In genomic region chr6:347232-347631, GRCh38 we compare ENCODE assay signal across 13 cellular contexts. TPM values are rescaled to one million over a fixed set of nuclear protein-coding genes. Genes with fewer than 3 reads are reported as not detected.
A peak's percentile ranks its signal among the peaks of the same experiment; 100 is the strongest.
DNase-seq lines count a peak whose midpoint lies in the region; ATAC-seq and TF ChIP-seq lines count a peak whose summit lies in the region.
"Had no signal": no experiment of that assay in that cellular context is flagged by ENCODE, and none has a peak within 500 bp of the region (broad histone marks: within the 10 kb centered on the region; RNA-seq: fewer than 3 reads in every experiment).

No MANE protein-coding gene starts in this region.

- in situ Hi-C loops in GM13976 (cut with MboI; ENCODE audit: low sequenced_read_pairs, unreplicated experiment): no loop called here

- H3K27me3 Mint-ChIP-seq in immature natural killer cell (ENCODE audit: low read depth in 3 of 3): peaks cover under 1 to 3% (median 2%) of the 10 kb centered on the region in 3 donors

- ATAC-seq in GM19463 (IDR thresholded peaks at IDR 0.05; ENCODE audit: unreplicated experiment) (peak; percentile 78), HG02885 (IDR thresholded peaks at IDR 0.05; ENCODE audit: poor library complexity, unreplicated experiment) (peak; percentile 80), HG03575 (IDR thresholded peaks at IDR 0.05; ENCODE audit: extremely low read depth, insufficient number of reproducible peaks, low FRiP score, unreplicated experiment) (peak; percentile 80)

- H3K27ac ChIP-seq in adrenal gland: no peak overlapping the region
- H3K27ac ChIP-seq: vagina, WERI-Rb-1 had no signal

- intact Hi-C loops in adrenal gland (cut with DNase I): no loop called here

- no peaks in the 10 kb centered on the region for H3K9me3 ChIP-seq in adrenal gland (replicated peaks in 1 of 3)
- H3K9me3 ChIP-seq: vagina had no signal

- no peak overlapping the region for H3K27ac Mint-ChIP-seq in immature natural killer cell

- H3K4me1 ChIP-seq in adrenal gland (replicated peaks in 1 of 2): no peaks in the 10 kb centered on the region
- H3K4me1 ChIP-seq: vagina had no signal

- H3K36me3 ChIP-seq in adrenal gland (replicated peaks in 1 of 2): peaks cover 0 to 10% of the 10 kb centered on the region in 2 donors

- no peak for TF ChIP-seq POLR2A in adrenal gland (IDR thresholded peaks at IDR 0.05)

- peak; percentile 79 for DNase-seq in GM13976 (ENCODE audit: low spot score)
- DNase-seq in activated CD4-positive, alpha-beta T cell treated with anti-CD3 and anti-CD28 coated beads for 1 hour: no peak
- no peak for DNase-seq in adrenal gland
- DNase-seq in immature natural killer cell: no peak
- DNase-seq in NCI-H82 treated with DMSO at 0.1 percent for 48 hours (lab: John Stamatoyannopoulos, UW; ENCODE audit: unreplicated experiment): no peak
- DNase-seq: activated effector memory CD4-positive, alpha-beta T cell treated with Interleukin-2 at 50 U/mL for 16 hours; central memory CD4-positive, alpha-beta T cell; WERI-Rb-1 had no signal

- peaks cover 29 to 56% (median 46%) of the 10 kb centered on the region in 3 donors for H3K36me3 Mint-ChIP-seq in immature natural killer cell

- WGBS in adrenal gland, 4 donors: 86 to 91% (median 87%) methylated on average over 4 of the region's 4 CpGs

- TF ChIP-seq CTCF in GM13976 (IDR thresholded peaks at IDR 0.05; ENCODE audit: borderline replicate concordance, control extremely low read depth, extremely low read depth, insufficient read depth, missing control alignments) (no peak), adrenal gland (IDR thresholded peaks at IDR 0.05) (no peak)

- peaks cover 0 to 3% (median 0%) of the 10 kb centered on the region in 6 donors for H3K9me3 Mint-ChIP-seq in immature natural killer cell

- no peaks in the 10 kb centered on the region for H3K27me3 ChIP-seq in adrenal gland
- H3K27me3 ChIP-seq: vagina had no signal

- no peak overlapping the region for H3K4me3 ChIP-seq in adrenal gland
- H3K4me3 ChIP-seq: vagina had no signal

- H3K4me1 Mint-ChIP-seq in immature natural killer cell: peaks cover 5 to 15% of the 10 kb centered on the region in 2 donors

- H3K4me3 Mint-ChIP-seq in immature natural killer cell: no peak overlapping the region

RNA-seq across cellular contexts. Expression of gene IRF4, which starts 44.3 kb away (rescaled TPM):
- total RNA-seq in adrenal gland: 1 to 10 TPM in 3 of 8 donors, under 1 TPM in 4, not detected in 1; 0.30 to 1.5 (median 0.71) TPM
- polyA plus RNA-seq in adrenal gland (under 1 TPM; 0.17 to 0.72 (median 0.48) TPM), immature natural killer cell (under 1 TPM; 0.41 to 0.98 (median 0.51) TPM)
- polyA plus RNA-seq: AG04450 had no signal

RNA-seq across cellular contexts. Expression of gene DUSP22, which starts 54.9 kb away (rescaled TPM):
- 10 to 100 TPM; 23.4 to 39.3 (median 34.3) TPM for total RNA-seq in adrenal gland
- polyA plus RNA-seq in adrenal gland (10 to 100 TPM; 18.2 to 22.8 (median 22.4) TPM), immature natural killer cell (10 to 100 TPM; 55.0 to 80.1 (median 65.3) TPM)
